16 cellular contexts compared by ENCODE assay signal in the genomic region with DNA sequence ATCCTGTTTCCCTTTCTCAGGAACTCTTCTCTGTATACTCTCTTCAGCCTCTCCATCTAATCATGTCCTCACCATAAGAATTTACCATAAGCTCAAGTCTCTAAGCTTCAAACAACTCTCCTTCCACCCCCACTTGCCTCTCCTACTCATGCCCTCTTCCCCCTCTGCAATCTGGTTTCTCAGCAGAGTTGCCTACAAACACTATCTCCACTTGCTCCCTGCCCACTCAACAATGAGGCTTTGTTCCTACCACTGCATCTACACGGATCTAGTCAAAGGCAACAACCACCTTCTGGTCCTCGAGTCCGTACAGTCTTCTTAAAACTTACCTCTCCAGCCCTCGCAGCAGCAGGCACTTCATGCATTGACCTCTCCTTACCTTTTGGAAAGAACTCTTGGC.
"Had no signal": no experiment of that assay in that cellular context is flagged by ENCODE, and none has a peak within 500 bp of the region (broad histone marks: within the 10 kb centered on the region; RNA-seq: fewer than 3 reads in every experiment).

No MANE protein-coding gene starts in this region.

- DNase-seq: activated CD4-positive, alpha-beta T cell treated with anti-CD3 and anti-CD28 coated beads for 48 hours; activated CD4-positive, CD25-positive, alpha-beta regulatory T cell; activated CD8-positive, alpha-beta memory T cell treated with anti-CD3 and anti-CD28 coated beads, Interleukin-2, amount 50 U/mL, for 4 hours; activated effector memory CD4-positive, alpha-beta T cell treated with Interleukin-2 at 50 U/mL for 16 hours; activated T-cell treated with anti-CD3 and anti-CD28 coated beads, Interleukin-2, amount 50 U/mL, for 4 hours; amniotic stem cell; mesendoderm; naive thymus-derived CD8-positive, alpha-beta T cell; stimulated activated naive CD4-positive, alpha-beta T cell treated with Interleukin-2 at 50 U/mL for 16 hours; T-helper 1 cell; T-helper 9 cell; trophoblast cell had no signal

- H3K27me3 ChIP-seq: neutrophil, suprapubic skin had no signal

- H3K4me3 Mint-ChIP-seq: activated T-cell treated with anti-CD3 and anti-CD28 coated beads, Interleukin-2, amount 50 U/mL, for 4 hours; naive thymus-derived CD8-positive, alpha-beta T cell had no signal

- H3K4me3 ChIP-seq: suprapubic skin had no signal

- H3K9me3 ChIP-seq: neutrophil, suprapubic skin had no signal

- ATAC-seq: activated naive CD4-positive, alpha-beta T cell treated with anti-CD3 and anti-CD28 coated beads, Interleukin-2, amount 50 U/mL, for 72 hours; activated T-cell treated with anti-CD3 and anti-CD28 coated beads, Interleukin-2, amount 50 U/mL, for 4 hours; naive thymus-derived CD8-positive, alpha-beta T cell had no signal

- H3K36me3 Mint-ChIP-seq: activated naive CD4-positive, alpha-beta T cell treated with anti-CD3 and anti-CD28 coated beads, Interleukin-2, amount 50 U/mL, for 72 hours had no signal

- H3K27ac Mint-ChIP-seq: activated naive CD4-positive, alpha-beta T cell treated with anti-CD3 and anti-CD28 coated beads, Interleukin-2, amount 50 U/mL, for 72 hours had no signal

- H3K27ac ChIP-seq: neutrophil, parathyroid adenoma, suprapubic skin had no signal

- H3K4me1 ChIP-seq: suprapubic skin had no signal

- H3K9me3 Mint-ChIP-seq: activated naive CD4-positive, alpha-beta T cell treated with anti-CD3 and anti-CD28 coated beads, Interleukin-2, amount 50 U/mL, for 72 hours; activated T-cell treated with anti-CD3 and anti-CD28 coated beads, Interleukin-2, amount 50 U/mL, for 4 hours; naive thymus-derived CD8-positive, alpha-beta T cell had no signal

- H3K27me3 Mint-ChIP-seq: naive thymus-derived CD8-positive, alpha-beta T cell had no signal
